12 cellular contexts compared by ENCODE assay signal in genomic region chr17:50902768-50903353, GRCh38. TPM values are rescaled to one million over a fixed set of nuclear protein-coding genes. Genes with fewer than 3 reads are reported as not detected.
DNase-seq lines count a peak whose midpoint lies in the region; ATAC-seq and TF ChIP-seq lines count a peak whose summit lies in the region.
"Had no signal": no experiment of that assay in that cellular context is flagged by ENCODE, and none has a peak within 500 bp of the region (broad histone marks: within the 10 kb centered on the region; RNA-seq: fewer than 3 reads in every experiment).

No MANE protein-coding gene starts in this region.

- ATAC-seq in activated CD8-positive, alpha-beta T cell treated with anti-CD3 and anti-CD28 coated beads for 36 hours, result no peak
- peak; percentile 32 for ATAC-seq in gastroesophageal sphincter
- no peak for ATAC-seq in stimulated activated naive CD8-positive, alpha-beta T cell treated with anti-CD3 and anti-CD28 coated beads, Interleukin-15, amount 100 ng/mL, for 72 hours
- ATAC-seq in GM19397 (IDR thresholded peaks at IDR 0.05; ENCODE audit: unreplicated experiment), result no peak
- ATAC-seq in stimulated activated naive B cell treated with anti-CD40 and anti-IgM and Interleukin-4, amounts not matched to agents 10 μg/mL and 1 μg/mL and 100 μg/mL, for 72 hours (replicated peaks), result no peak

- H3K27me3 ChIP-seq in gastroesophageal sphincter, result no peaks in the 10 kb centered on the region

- H3K27ac ChIP-seq in gastroesophageal sphincter, result peak overlapping the region; percentile 91 to 99 (median 93)

- intact Hi-C loops in activated CD8-positive, alpha-beta T cell treated with anti-CD3 and anti-CD28 coated beads for 36 hours (cut with micrococcal nuclease), result no loop called here

- H3K27me3 Mint-ChIP-seq in activated CD8-positive, alpha-beta T cell treated with anti-CD3 and anti-CD28 coated beads for 36 hours, result no peaks in the 10 kb centered on the region
- H3K27me3 Mint-ChIP-seq in stimulated activated naive CD8-positive, alpha-beta T cell treated with anti-CD3 and anti-CD28 coated beads, Interleukin-15, amount 100 ng/mL, for 72 hours, result no peaks in the 10 kb centered on the region
- peaks cover 0 to 4% of the 10 kb centered on the region in 2 donors for H3K27me3 Mint-ChIP-seq in stimulated activated naive B cell treated with anti-CD40 and anti-IgM and Interleukin-4, amounts not matched to agents 10 μg/mL and 1 μg/mL and 100 μg/mL, for 72 hours
- H3K27me3 Mint-ChIP-seq: activated B cell treated with CpG ODN at 0.5 μM for 24 hours had no signal

- in situ Hi-C loops in GM13977 (cut with MboI; ENCODE audit: low pct_unique_long_range_greater_than_20kb, low sequenced_read_pairs, unreplicated experiment), result no loop called here

- CTCF ChIA-PET in activated CD8-positive, alpha-beta T cell treated with anti-CD3 and anti-CD28 coated beads for 36 hours (lab: Charles Lee), result interaction anchor here (1.2 to 1.8 kb wide), 3 partner anchors 26 to 54 kb away, joined by 3 to 5 read pairs (median 4); no protein-coding TSS in a partner anchor

- DNase-seq in NCI-H2107 treated with DMSO at 0.1 percent for 48 hours (lab: John Stamatoyannopoulos, UW; ENCODE audit: unreplicated experiment) (peak; percentile 13), NCI-H2107 (lab: John Stamatoyannopoulos, UW) (no peak), GM13977 (ENCODE audit: low spot score) (no peak)
- no peak for DNase-seq in activated CD8-positive, alpha-beta T cell treated with anti-CD3 and anti-CD28 coated beads for 36 hours
- no peak for DNase-seq in stimulated activated naive CD8-positive, alpha-beta T cell treated with anti-CD3 and anti-CD28 coated beads, Interleukin-15, amount 100 ng/mL, for 72 hours
- DNase-seq in stimulated activated naive B cell treated with anti-CD40 and anti-IgM and Interleukin-4, amounts not matched to agents 10 μg/mL and 1 μg/mL and 100 μg/mL, for 72 hours, result no peak
- DNase-seq: 8988T, activated B cell treated with CpG ODN at 0.5 μM for 24 hours, DMS79, NCI-H2171 treated with DMSO at 0.1 percent for 48 hours had no signal

- H3K9me3 Mint-ChIP-seq in activated CD8-positive, alpha-beta T cell treated with anti-CD3 and anti-CD28 coated beads for 36 hours, result no peaks in the 10 kb centered on the region
- no peaks in the 10 kb centered on the region for H3K9me3 Mint-ChIP-seq in stimulated activated naive CD8-positive, alpha-beta T cell treated with anti-CD3 and anti-CD28 coated beads, Interleukin-15, amount 100 ng/mL, for 72 hours
- no peaks in the 10 kb centered on the region for H3K9me3 Mint-ChIP-seq in stimulated activated naive B cell treated with anti-CD40 and anti-IgM and Interleukin-4, amounts not matched to agents 10 μg/mL and 1 μg/mL and 100 μg/mL, for 72 hours
- H3K9me3 Mint-ChIP-seq: activated B cell treated with CpG ODN at 0.5 μM for 24 hours had no signal

- WGBS in gastroesophageal sphincter (ENCODE audit: low coverage in 1 of 2), 2 donors, result 35 to 45% methylated on average over 4 to 8 of the region's 8 CpGs

- peak overlapping the region; percentile 93 for H3K27ac Mint-ChIP-seq in activated CD8-positive, alpha-beta T cell treated with anti-CD3 and anti-CD28 coated beads for 36 hours
- peak overlapping the region; percentile 28 to 97 for H3K27ac Mint-ChIP-seq in stimulated activated naive CD8-positive, alpha-beta T cell treated with anti-CD3 and anti-CD28 coated beads, Interleukin-15, amount 100 ng/mL, for 72 hours
- H3K27ac Mint-ChIP-seq in stimulated activated naive B cell treated with anti-CD40 and anti-IgM and Interleukin-4, amounts not matched to agents 10 μg/mL and 1 μg/mL and 100 μg/mL, for 72 hours, result no peak overlapping the region
- H3K27ac Mint-ChIP-seq: activated B cell treated with CpG ODN at 0.5 μM for 24 hours had no signal

- no peak overlapping the region for H3K4me3 Mint-ChIP-seq in activated CD8-positive, alpha-beta T cell treated with anti-CD3 and anti-CD28 coated beads for 36 hours
- H3K4me3 Mint-ChIP-seq in stimulated activated naive CD8-positive, alpha-beta T cell treated with anti-CD3 and anti-CD28 coated beads, Interleukin-15, amount 100 ng/mL, for 72 hours, result peak overlapping the region; percentile 61 to 75
- H3K4me3 Mint-ChIP-seq in stimulated activated naive B cell treated with anti-CD40 and anti-IgM and Interleukin-4, amounts not matched to agents 10 μg/mL and 1 μg/mL and 100 μg/mL, for 72 hours, result no peak overlapping the region
- H3K4me3 Mint-ChIP-seq: activated B cell treated with CpG ODN at 0.5 μM for 24 hours had no signal

- peak overlapping the region in 1 of 2 donors; percentile 12 for H3K4me3 ChIP-seq in gastroesophageal sphincter

- no peak for TF ChIP-seq CTCF in activated CD8-positive, alpha-beta T cell treated with anti-CD3 and anti-CD28 coated beads for 36 hours (IDR thresholded peaks at IDR 0.05)
- TF ChIP-seq CTCF in gastroesophageal sphincter (IDR thresholded peaks at IDR 0.05) (no peak), GM13977 (IDR thresholded peaks at IDR 0.05; ENCODE audit: extremely low read depth, insufficient read depth, missing control alignments) (no peak)

- no peak for TF ChIP-seq POLR2A in gastroesophageal sphincter (IDR thresholded peaks at IDR 0.05)

- H3K4me1 ChIP-seq in gastroesophageal sphincter, result peaks cover 12 to 52% (median 21%) of the 10 kb centered on the region in 3 donors

- H3K36me3 Mint-ChIP-seq in activated CD8-positive, alpha-beta T cell treated with anti-CD3 and anti-CD28 coated beads for 36 hours (ENCODE audit: low read depth), result no peaks in the 10 kb centered on the region
- H3K36me3 Mint-ChIP-seq in stimulated activated naive B cell treated with anti-CD40 and anti-IgM and Interleukin-4, amounts not matched to agents 10 μg/mL and 1 μg/mL and 100 μg/mL, for 72 hours, result no peaks in the 10 kb centered on the region

- no peak for TF ChIP-seq EP300 in gastroesophageal sphincter (IDR thresholded peaks at IDR 0.05)

- no peaks in the 10 kb centered on the region for H3K36me3 ChIP-seq in gastroesophageal sphincter

- POLR2A ChIA-PET in activated CD8-positive, alpha-beta T cell treated with anti-CD3 and anti-CD28 coated beads for 36 hours (lab: Charles Lee), result interaction anchor here (0.8 to 14.3 kb wide), 3 partner anchors 25 to 52 kb away, joined by 3 to 135 read pairs (median 3); partner anchors contain the start of gene TOB1

- H3K4me1 Mint-ChIP-seq in activated CD8-positive, alpha-beta T cell treated with anti-CD3 and anti-CD28 coated beads for 36 hours (ENCODE audit: low read depth), result peaks cover 37% of the 10 kb centered on the region
- peaks cover 56% of the 10 kb centered on the region for H3K4me1 Mint-ChIP-seq in stimulated activated naive CD8-positive, alpha-beta T cell treated with anti-CD3 and anti-CD28 coated beads, Interleukin-15, amount 100 ng/mL, for 72 hours
- H3K4me1 Mint-ChIP-seq in stimulated activated naive B cell treated with anti-CD40 and anti-IgM and Interleukin-4, amounts not matched to agents 10 μg/mL and 1 μg/mL and 100 μg/mL, for 72 hours, result no peaks in the 10 kb centered on the region

- no peaks in the 10 kb centered on the region for H3K9me3 ChIP-seq in gastroesophageal sphincter

RNA-seq across cellular contexts. Expression of gene TOB1, which starts 36.7 kb away (rescaled TPM):
- total RNA-seq in activated CD8-positive, alpha-beta T cell treated with anti-CD3 and anti-CD28 coated beads for 36 hours, result 10 to 100 TPM; 34.4 to 40.5 TPM
- 10 to 100 TPM; 27.8 to 47.2 (median 29.6) TPM for total RNA-seq in gastroesophageal sphincter

Comparison
In these comparisons a context has a peak if more than half of its experiments do, and no peak if none do; other contexts are left out.
1. H3K4me3 Mint-ChIP-seq: peak in stimulated activated naive CD8-positive, alpha-beta T cell treated with anti-CD3 and anti-CD28 coated beads, Interleukin-15, amount 100 ng/mL, for 72 hours (2 of 2); none in activated CD8-positive, alpha-beta T cell treated with anti-CD3 and anti-CD28 coated beads for 36 hours (single experiment) and stimulated activated naive B cell treated with anti-CD40 and anti-IgM and Interleukin-4, amounts not matched to agents 10 μg/mL and 1 μg/mL and 100 μg/mL, for 72 hours (0 of 2).